8 cellular contexts compared by ENCODE assay signal in the genomic region with DNA sequence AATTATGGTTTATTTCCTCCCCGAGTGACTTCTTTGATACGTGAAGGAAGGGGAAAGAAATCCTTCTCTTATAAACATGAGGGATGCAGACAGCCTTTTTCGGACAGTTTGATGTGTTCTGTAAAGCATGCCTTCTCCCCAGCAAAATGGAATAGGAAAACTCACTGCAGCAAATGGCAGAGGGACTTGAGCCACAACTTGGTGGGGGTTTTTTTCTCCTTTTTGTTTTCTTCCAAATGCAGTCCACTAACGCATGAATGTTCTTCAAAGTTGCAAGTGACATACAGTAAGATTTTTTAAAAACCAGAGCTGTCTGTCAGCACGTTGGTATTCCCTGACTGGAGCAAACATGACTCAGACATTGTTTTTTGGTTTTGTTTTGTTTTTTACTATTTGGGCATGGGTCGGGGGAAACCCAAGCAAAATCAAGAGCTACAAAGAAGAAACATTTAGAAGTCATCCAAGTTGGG.
DNase-seq lines count a peak whose midpoint lies in the region; ATAC-seq and TF ChIP-seq lines count a peak whose summit lies in the region.

No MANE protein-coding gene starts in this region.

- no peak for DNase-seq in MM.1S
- DNase-seq in NCI-H2196 (lab: John Stamatoyannopoulos, UW; ENCODE audit: unreplicated experiment) = no peak
- no peak for DNase-seq in NCI-H2081 (lab: John Stamatoyannopoulos, UW)
- no peak for DNase-seq in GM03348 (ENCODE audit: low spot score)

- H4K20me1 ChIP-seq in BLaER1 = peaks cover 12% of the 10 kb centered on the region
- no peaks in the 10 kb centered on the region for H4K20me1 ChIP-seq in MM.1S (ENCODE audit: insufficient read depth, low read length)

- no peaks in the 10 kb centered on the region for H3K9me2 ChIP-seq in MM.1S (replicated peaks; ENCODE audit: insufficient read depth, low read length)

- H3K4me2 ChIP-seq in BLaER1 (peak overlapping the region; percentile 87), MM.1S (ENCODE audit: low read depth, low read length) (peak overlapping the region; percentile 78)

- no peaks in the 10 kb centered on the region for H3K27me3 Mint-ChIP-seq in nephron (ENCODE audit: low read depth)

- ATAC-seq in GM18909 (IDR thresholded peaks at IDR 0.05; ENCODE audit: poor library complexity, unreplicated experiment) = no peak

- H3K4me1 ChIP-seq in BLaER1 = peaks cover 46% of the 10 kb centered on the region
- H3K4me1 ChIP-seq in MM.1S (ENCODE audit: low read length) = peaks cover 19% of the 10 kb centered on the region
- peaks cover 2 to 11% of the 10 kb centered on the region in 2 donors for H3K4me1 ChIP-seq in duodenal mucosa (ENCODE audit: control insufficient read depth in 1 of 2, insufficient read depth in 2 of 2, low read length in 2 of 2)

- TF ChIP-seq CTCF in MM.1S (IDR thresholded peaks at IDR 0.05; ENCODE audit: low read length) (no peak), nephron (IDR thresholded peaks at IDR 0.05; ENCODE audit: unreplicated experiment in 3 of 3) (no peak)

- H3K36me3 ChIP-seq in BLaER1 = peaks cover 5% of the 10 kb centered on the region; the same call in 1 of the 2 replicates
- H3K36me3 ChIP-seq in MM.1S (replicated peaks; ENCODE audit: insufficient read depth, low read length) = no peaks in the 10 kb centered on the region
- H3K36me3 ChIP-seq in duodenal mucosa (ENCODE audit: control insufficient read depth in 1 of 2, insufficient read depth in 2 of 2, low read length in 2 of 2) = no peaks in the 10 kb centered on the region

- no peaks in the 10 kb centered on the region for H3K9me3 Mint-ChIP-seq in nephron

- no peaks in the 10 kb centered on the region for H3K9me3 ChIP-seq in BLaER1
- no peaks in the 10 kb centered on the region for H3K9me3 ChIP-seq in MM.1S (replicated peaks; ENCODE audit: insufficient read depth, low read length)
- H3K9me3 ChIP-seq in duodenal mucosa (ENCODE audit: control insufficient read depth in 1 of 2, low read length in 2 of 2) = no peaks in the 10 kb centered on the region

- H3K27ac ChIP-seq in BLaER1 (peak overlapping the region; percentile 94), MM.1S (ENCODE audit: low read length) (no peak overlapping the region), duodenal mucosa (ENCODE audit: low read depth, low read length) (no peak overlapping the region)

- peaks cover 21% of the 10 kb centered on the region for H3F3A ChIP-seq in MM.1S (ENCODE audit: insufficient read depth, low read length)

- peak overlapping the region; percentile 96 to 98 (median 98) for H3K4me3 Mint-ChIP-seq in nephron

- H2AFZ ChIP-seq in MM.1S (ENCODE audit: low read length) = peak overlapping the region; percentile 73

- H3K79me2 ChIP-seq in MM.1S (ENCODE audit: low read length) = no peaks in the 10 kb centered on the region

- H3K27ac Mint-ChIP-seq in nephron = peak overlapping the region; percentile 91 to 99 (median 92)

- H3K9ac ChIP-seq in BLaER1 (peak overlapping the region; percentile 95), MM.1S (ENCODE audit: low read length) (peak overlapping the region; percentile 45; the same call in 1 of the 2 replicates), duodenal mucosa (ENCODE audit: low read depth in 1 of 2, low read length in 2 of 2) (peak overlapping the region; percentile 36 to 75)

- H3K36me3 Mint-ChIP-seq in nephron (ENCODE audit: low read depth) = peaks cover 6% of the 10 kb centered on the region

- H3K4me3 ChIP-seq in BLaER1 (peak overlapping the region; percentile 92), MM.1S (ENCODE audit: low read length) (peak overlapping the region; percentile 75), duodenal mucosa (ENCODE audit: low read depth in 1 of 2, low read length in 2 of 2) (peak overlapping the region; percentile 91 to 92)

- H3K27me3 ChIP-seq in BLaER1 (no peaks in the 10 kb centered on the region), MM.1S (replicated peaks; ENCODE audit: insufficient read depth, low read length) (peaks cover 30% of the 10 kb centered on the region), duodenal mucosa (ENCODE audit: control insufficient read depth in 1 of 2, insufficient read depth in 2 of 2, low read length in 2 of 2) (no peaks in the 10 kb centered on the region)

- peaks cover 36% of the 10 kb centered on the region for H3K4me1 Mint-ChIP-seq in nephron

Comparison
In these comparisons a context has a peak if more than half of its experiments do, and no peak if none do; other contexts are left out.
1. H3K9ac ChIP-seq: peak in every context shown above with its lines; median percentile 95 in BLaER1; 56 in duodenal mucosa; 45 in MM.1S.